Comparison of ENCODE assay signal across 8 cellular contexts in genomic region chr7:24979863-24980694, GRCh38. TPM values are rescaled to one million over a fixed set of nuclear protein-coding genes. Genes with fewer than 3 reads are reported as not detected.
DNase-seq lines count a peak whose midpoint lies in the region; ATAC-seq and TF ChIP-seq lines count a peak whose summit lies in the region.

TSS of gene OSBPL3 (minus strand) at chr7:24980178. CDS start at chr7:24892472, 87,706 bp downstream.

- ATAC-seq in HG03378 (IDR thresholded peaks at IDR 0.05; ENCODE audit: unreplicated experiment) = peak; percentile 65

- H3K36me3 ChIP-seq in colonic mucosa = no peaks in the 10 kb centered on the region

- peak; percentile 88 for TF ChIP-seq POLR2A in GM19099 (IDR thresholded peaks at IDR 0.05; ENCODE audit: extremely low read depth, insufficient read length, low read depth)

- H3K27ac ChIP-seq in colonic mucosa = peak within 1 kb of the TSS; percentile 88

- no peaks in the 10 kb centered on the region for H3K27me3 ChIP-seq in colonic mucosa

- H3K4me3 ChIP-seq in colonic mucosa = peak within 1 kb of the TSS; percentile 64

- H3K9me3 ChIP-seq in colonic mucosa = no peaks in the 10 kb centered on the region

- TF ChIP-seq CTCF in colonic mucosa (IDR thresholded peaks at IDR 0.05) = no peak

- H3K9ac ChIP-seq in colonic mucosa (ENCODE audit: low read depth in 2 of 2, low read length in 2 of 2) = peak within 1 kb of the TSS; percentile 70 to 88

- DNase-seq in Ammon's horn (ENCODE audit: low spot score) (peak; percentile 97), NCI-H510A (lab: John Stamatoyannopoulos, UW) (peak; percentile 89), colonic mucosa (peak; percentile 97), left kidney (ENCODE audit: low read depth, low spot score) (peak; percentile 97)
- peak; percentile 94 to 96 for DNase-seq in activated CD4-positive, alpha-beta T cell treated with anti-CD3 and anti-CD28 coated beads for 4 hours
- peak; percentile 95 for DNase-seq in stimulated activated CD4-positive, alpha-beta T cell treated with anti-CD3 and anti-CD28 coated beads, Interleukin-1b, Interleukin-23, amount 100 ng/mL, for 48 hours

- H3K4me1 ChIP-seq in colonic mucosa = no peaks in the 10 kb centered on the region

- intact Hi-C loops in colonic mucosa (cut with DNase I) = loop anchor here (5.0 kb wide), 2 partner anchors 92 to 163 kb away; no protein-coding TSS in a partner anchor

RNA-seq across cellular contexts. Expression of gene OSBPL3, which starts in this region (rescaled TPM):
- 10 to 100 TPM in 1 of 2 donors, 1 to 10 TPM in 1; 9.0 to 14.8 TPM for total RNA-seq in colonic mucosa

Comparison
In these comparisons a context has a peak if more than half of its experiments do, and no peak if none do; other contexts are left out.
1. Peak in every context shown above with its lines: DNase-seq, ATAC-seq, H3K4me3 ChIP-seq and H3K27ac ChIP-seq.